In genomic region chr15:90400005-90400758, GRCh38 we compare ENCODE assay signal across 8 cellular contexts. TPM values are rescaled to one million over a fixed set of nuclear protein-coding genes. Genes with fewer than 3 reads are reported as not detected.
DNase-seq lines count a peak whose midpoint lies in the region; ATAC-seq and TF ChIP-seq lines count a peak whose summit lies in the region.

No MANE protein-coding gene starts in this region.

- H4K8ac ChIP-seq in neuronal stem cell (ENCODE audit: low read depth, low read length): no peak overlapping the region

- H2AK5ac ChIP-seq in neuronal stem cell (ENCODE audit: low read depth, low read length): no peak overlapping the region

- H2BK12ac ChIP-seq in neuronal stem cell (ENCODE audit: low read length): no peak overlapping the region

- no peak overlapping the region for H3K4ac ChIP-seq in neuronal stem cell (ENCODE audit: low read length)

- H3K9me2 ChIP-seq in MM.1S (replicated peaks; ENCODE audit: insufficient read depth, low read length): no peaks in the 10 kb centered on the region

- H3K14ac ChIP-seq in neuronal stem cell (ENCODE audit: low read length): no peak overlapping the region

- DNase-seq in MM.1S: no peak
- no peak for DNase-seq in neuronal stem cell (ENCODE audit: low spot score)
- DNase-seq in NCI-H345 (lab: John Stamatoyannopoulos, UW): no peak

- H3K27ac ChIP-seq in MM.1S (ENCODE audit: low read length) (peak overlapping the region; percentile 94), cingulate gyrus (ENCODE audit: low read depth, low read length) (peak overlapping the region; percentile 83), neuronal stem cell (replicated peaks; ENCODE audit: low read length) (no peak overlapping the region)

- ATAC-seq in HG03460 (IDR thresholded peaks at IDR 0.05; ENCODE audit: unreplicated experiment): no peak
- no peak for ATAC-seq in GM19452 (IDR thresholded peaks at IDR 0.05; ENCODE audit: unreplicated experiment)
- ATAC-seq in GM19467 (IDR thresholded peaks at IDR 0.05; ENCODE audit: unreplicated experiment): no peak

- no CpG with 5 or more reads among the region's 7 CpGs for WGBS in neuronal stem cell (ENCODE audit: extremely low coverage in 2 of 2, insufficient read length in 2 of 2, insufficient replicate concordance in 1 of 2), 2 donors

- no peak overlapping the region for H2BK5ac ChIP-seq in neuronal stem cell (ENCODE audit: low read length)

- H3K9ac ChIP-seq in ES-I3 (ENCODE audit: low read depth, low read length) (peak overlapping the region; percentile 18; the same call in 1 of the 2 replicates), MM.1S (ENCODE audit: low read length) (peak overlapping the region; percentile 77), neuronal stem cell (ENCODE audit: low read depth, low read length, poor library complexity) (no peak overlapping the region)

- no peak overlapping the region for H2BK120ac ChIP-seq in neuronal stem cell (ENCODE audit: low read depth, low read length)

- no peaks in the 10 kb centered on the region for H3K36me3 ChIP-seq in ES-I3 (ENCODE audit: insufficient read depth, low read length)
- no peaks in the 10 kb centered on the region; the same call in 1 of the 2 replicates for H3K36me3 ChIP-seq in MM.1S (replicated peaks; ENCODE audit: insufficient read depth, low read length)
- peaks cover 0 to 3% of the 10 kb centered on the region in 2 donors for H3K36me3 ChIP-seq in neuronal stem cell (replicated peaks in 1 of 2; ENCODE audit: control insufficient read depth in 2 of 2, insufficient read depth in 2 of 2, low read length in 2 of 2)

- peaks cover 11% of the 10 kb centered on the region for H3F3A ChIP-seq in MM.1S (ENCODE audit: insufficient read depth, low read length)

- H3K9me3 ChIP-seq in ES-I3 (ENCODE audit: control insufficient read depth, insufficient read depth, low read length) (no peaks in the 10 kb centered on the region), MM.1S (replicated peaks; ENCODE audit: insufficient read depth, low read length) (no peaks in the 10 kb centered on the region), neuronal stem cell (replicated peaks in 1 of 2; ENCODE audit: control insufficient read depth in 2 of 2, insufficient read depth in 1 of 2, low read depth in 1 of 2, low read length in 2 of 2) (no peaks in the 10 kb centered on the region)

- H2AFZ ChIP-seq in MM.1S (ENCODE audit: low read length): no peak overlapping the region
- peak overlapping the region; percentile 19 for H2AFZ ChIP-seq in neuronal stem cell (ENCODE audit: low read length)

- H3K23ac ChIP-seq in neuronal stem cell (ENCODE audit: low read depth, low read length, poor library complexity): no peak overlapping the region

- H3K4me2 ChIP-seq in MM.1S (ENCODE audit: low read depth, low read length) (peak overlapping the region; percentile 76), neuronal stem cell (ENCODE audit: insufficient read depth, low read length, poor library complexity, severe bottlenecking) (no peak overlapping the region)

- H3K79me1 ChIP-seq in neuronal stem cell (ENCODE audit: low read depth, low read length): peaks cover 2% of the 10 kb centered on the region

- H3K4me3 ChIP-seq in MM.1S (ENCODE audit: low read length) (peak overlapping the region; percentile 46), neuronal stem cell (ENCODE audit: low read length in 2 of 2) (no peak overlapping the region)

- H4K91ac ChIP-seq in neuronal stem cell (ENCODE audit: low read depth, low read length, poor library complexity): no peak overlapping the region

- H4K20me1 ChIP-seq in MM.1S (ENCODE audit: insufficient read depth, low read length): no peaks in the 10 kb centered on the region

- peaks cover 97% of the 10 kb centered on the region for H3K79me2 ChIP-seq in MM.1S (ENCODE audit: low read length)

- H3K18ac ChIP-seq in neuronal stem cell (ENCODE audit: low read length): no peak overlapping the region

- H2BK15ac ChIP-seq in neuronal stem cell (ENCODE audit: low read length): no peak overlapping the region

- H3K27me3 ChIP-seq in MM.1S (replicated peaks; ENCODE audit: insufficient read depth, low read length) (no peaks in the 10 kb centered on the region), neuronal stem cell (ENCODE audit: control insufficient read depth in 3 of 3, insufficient read depth in 3 of 3, low read depth in 1 of 3, low read length in 3 of 3) (no peaks in the 10 kb centered on the region)

- TF ChIP-seq CTCF in MM.1S (IDR thresholded peaks at IDR 0.05; ENCODE audit: low read length): no peak

- H3K4me1 ChIP-seq in ES-I3 (ENCODE audit: insufficient read depth, low read length) (peaks cover 40% of the 10 kb centered on the region), MM.1S (ENCODE audit: low read length) (peaks cover 23% of the 10 kb centered on the region), neuronal stem cell (ENCODE audit: control insufficient read depth in 2 of 2, insufficient read depth in 1 of 2, low read depth in 1 of 2, low read length in 2 of 2) (peaks cover 4 to 14% of the 10 kb centered on the region in 2 donors)

RNA-seq across cellular contexts. Expression of gene IQGAP1, which starts 12.1 kb away (rescaled TPM):
- polyA plus RNA-seq in neuronal stem cell (2013, experiment 1 of 2): 27.0 TPM
- polyA plus RNA-seq in neuronal stem cell (2013, experiment 2 of 2): 26.1 TPM

RNA-seq across cellular contexts. Expression of gene ZNF774, which starts 48.1 kb away (rescaled TPM):
- 2.5 TPM for polyA plus RNA-seq in neuronal stem cell (2013, experiment 1 of 2)
- 2.8 TPM for polyA plus RNA-seq in neuronal stem cell (2013, experiment 2 of 2)
